ENCODE assay signal across 8 cellular contexts in genomic region chr4:56655209-56655626, GRCh38. TPM values are rescaled to one million over a fixed set of nuclear protein-coding genes. Genes with fewer than 3 reads are reported as not detected.
DNase-seq lines count a peak whose midpoint lies in the region; TF ChIP-seq lines count a peak whose summit lies in the region.

No MANE protein-coding gene starts in this region.

- H4K91ac ChIP-seq in neuronal stem cell (ENCODE audit: low read depth, low read length, poor library complexity): no peak overlapping the region

- no CpG with 5 or more reads among the region's 28 CpGs for WGBS in neuronal stem cell (ENCODE audit: extremely low coverage in 2 of 2, insufficient read length in 2 of 2, insufficient replicate concordance in 1 of 2), 2 donors

- H3K27ac Mint-ChIP-seq in activated naive CD4-positive, alpha-beta T cell treated with anti-CD3 and anti-CD28 coated beads, Interleukin-2, amount 10 ng/mL, durations not matched to agents 7 days and 5 days: peak overlapping the region; percentile 78
- peak overlapping the region; percentile 85 for H3K27ac Mint-ChIP-seq in activated T-helper 1 cell treated with anti-CD3 and anti-CD28 coated beads, Interleukin-12 subunit alpha, Interleukin-12 subunit beta, Interleukin-2, Interleukin-4 antibody, amounts not matched to agents 30 ng/mL and 10 ng/mL and 1 ng/mL, durations not matched to agents 14 hours and 24 hours and 36 hours
- H3K27ac Mint-ChIP-seq in glutamatergic neuron (ENCODE audit: unreplicated experiment): peak overlapping the region; percentile 28

- H3K23ac ChIP-seq in neuronal stem cell (ENCODE audit: low read depth, low read length, poor library complexity): peak overlapping the region; percentile 39

- no peak overlapping the region for H3K14ac ChIP-seq in neuronal stem cell (ENCODE audit: low read length)

- H2AK5ac ChIP-seq in neuronal stem cell (ENCODE audit: low read depth, low read length): no peak overlapping the region

- DNase-seq in activated naive CD4-positive, alpha-beta T cell treated with anti-CD3 and anti-CD28 coated beads, Interleukin-2, amount 10 ng/mL, durations not matched to agents 7 days and 5 days: peak; percentile 38
- no peak for DNase-seq in activated naive CD4-positive, alpha-beta T cell treated with anti-CD3 and anti-CD28 coated beads, Interleukin-2, amount 50 U/mL, for 16 hours
- DNase-seq in activated T-helper 1 cell treated with anti-CD3 and anti-CD28 coated beads, Interleukin-12 subunit alpha, Interleukin-12 subunit beta, Interleukin-2, Interleukin-4 antibody, amounts not matched to agents 30 ng/mL and 10 ng/mL and 1 ng/mL, durations not matched to agents 14 hours and 24 hours and 36 hours (ENCODE audit: low spot score): no peak
- DNase-seq in glutamatergic neuron: peak; percentile 60
- no peak for DNase-seq in neuronal stem cell (ENCODE audit: low spot score)
- no peak for DNase-seq in SW480 (ENCODE audit: low spot score)
- DNase-seq in pons (ENCODE audit: low spot score): no peak
- DNase-seq in DMS153 (lab: John Stamatoyannopoulos, UW): no peak

- no peak overlapping the region for H4K8ac ChIP-seq in neuronal stem cell (ENCODE audit: low read depth, low read length)

- H3K36me3 Mint-ChIP-seq in activated naive CD4-positive, alpha-beta T cell treated with anti-CD3 and anti-CD28 coated beads, Interleukin-2, amount 10 ng/mL, durations not matched to agents 7 days and 5 days: peaks cover 17% of the 10 kb centered on the region
- H3K36me3 Mint-ChIP-seq in activated T-helper 1 cell treated with anti-CD3 and anti-CD28 coated beads, Interleukin-12 subunit alpha, Interleukin-12 subunit beta, Interleukin-2, Interleukin-4 antibody, amounts not matched to agents 30 ng/mL and 10 ng/mL and 1 ng/mL, durations not matched to agents 14 hours and 24 hours and 36 hours (ENCODE audit: low read depth): peaks cover 23% of the 10 kb centered on the region
- peaks cover 6% of the 10 kb centered on the region for H3K36me3 Mint-ChIP-seq in glutamatergic neuron (ENCODE audit: unreplicated experiment)

- no peak overlapping the region for H2BK15ac ChIP-seq in neuronal stem cell (ENCODE audit: low read length)

- H3K79me1 ChIP-seq in neuronal stem cell (ENCODE audit: low read depth, low read length): no peaks in the 10 kb centered on the region

- H3K4me1 Mint-ChIP-seq in activated naive CD4-positive, alpha-beta T cell treated with anti-CD3 and anti-CD28 coated beads, Interleukin-2, amount 10 ng/mL, durations not matched to agents 7 days and 5 days: peaks cover 66% of the 10 kb centered on the region
- peaks cover 68% of the 10 kb centered on the region for H3K4me1 Mint-ChIP-seq in activated T-helper 1 cell treated with anti-CD3 and anti-CD28 coated beads, Interleukin-12 subunit alpha, Interleukin-12 subunit beta, Interleukin-2, Interleukin-4 antibody, amounts not matched to agents 30 ng/mL and 10 ng/mL and 1 ng/mL, durations not matched to agents 14 hours and 24 hours and 36 hours (ENCODE audit: low read depth)
- H3K4me1 Mint-ChIP-seq in glutamatergic neuron (ENCODE audit: low read depth, unreplicated experiment): peaks cover 7% of the 10 kb centered on the region

- H3K4me3 ChIP-seq in neuronal stem cell (ENCODE audit: low read length in 2 of 2): peak overlapping the region in 1 of 2 donors; percentile 86

- intact Hi-C loops in activated T-helper 1 cell treated with anti-CD3 and anti-CD28 coated beads, Interleukin-12 subunit alpha, Interleukin-12 subunit beta, Interleukin-2, Interleukin-4 antibody, amounts not matched to agents 30 ng/mL and 10 ng/mL and 1 ng/mL, durations not matched to agents 14 hours and 24 hours and 36 hours (cut with micrococcal nuclease): loop anchor here (2.0 to 5.0 kb wide), 2 partner anchors 110 to 322 kb away; partner anchors contain the start of genes NOA1 and POLR2B

- H3K27me3 ChIP-seq in neuronal stem cell (ENCODE audit: control insufficient read depth in 3 of 3, insufficient read depth in 3 of 3, low read depth in 1 of 3, low read length in 3 of 3): peaks cover 8 to 80% (median 43%) of the 10 kb centered on the region in 3 experiments

- H3K27me3 Mint-ChIP-seq in activated naive CD4-positive, alpha-beta T cell treated with anti-CD3 and anti-CD28 coated beads, Interleukin-2, amount 10 ng/mL, durations not matched to agents 7 days and 5 days: peaks cover 45% of the 10 kb centered on the region
- H3K27me3 Mint-ChIP-seq in activated T-helper 1 cell treated with anti-CD3 and anti-CD28 coated beads, Interleukin-12 subunit alpha, Interleukin-12 subunit beta, Interleukin-2, Interleukin-4 antibody, amounts not matched to agents 30 ng/mL and 10 ng/mL and 1 ng/mL, durations not matched to agents 14 hours and 24 hours and 36 hours (ENCODE audit: insufficient read depth): peaks cover 23% of the 10 kb centered on the region
- H3K27me3 Mint-ChIP-seq in glutamatergic neuron (ENCODE audit: unreplicated experiment): peaks cover 9% of the 10 kb centered on the region

- H2BK12ac ChIP-seq in neuronal stem cell (ENCODE audit: low read length): no peak overlapping the region

- H3K9me3 Mint-ChIP-seq in activated naive CD4-positive, alpha-beta T cell treated with anti-CD3 and anti-CD28 coated beads, Interleukin-2, amount 10 ng/mL, durations not matched to agents 7 days and 5 days: no peaks in the 10 kb centered on the region
- H3K9me3 Mint-ChIP-seq in activated T-helper 1 cell treated with anti-CD3 and anti-CD28 coated beads, Interleukin-12 subunit alpha, Interleukin-12 subunit beta, Interleukin-2, Interleukin-4 antibody, amounts not matched to agents 30 ng/mL and 10 ng/mL and 1 ng/mL, durations not matched to agents 14 hours and 24 hours and 36 hours: no peaks in the 10 kb centered on the region
- H3K9me3 Mint-ChIP-seq in glutamatergic neuron (ENCODE audit: unreplicated experiment): peaks cover 2% of the 10 kb centered on the region

- no peak overlapping the region for H3K27ac ChIP-seq in neuronal stem cell (replicated peaks; ENCODE audit: low read length)

- peak overlapping the region; percentile 97 for H3K4me2 ChIP-seq in neuronal stem cell (ENCODE audit: insufficient read depth, low read length, poor library complexity, severe bottlenecking)

- TF ChIP-seq CTCF in glutamatergic neuron (IDR thresholded peaks at IDR 0.05; ENCODE audit: partially characterized antibody, unreplicated experiment): no peak

- CTCF ChIA-PET in activated naive CD4-positive, alpha-beta T cell treated with anti-CD3 and anti-CD28 coated beads, Interleukin-2, amount 10 ng/mL, durations not matched to agents 7 days and 5 days (lab: Charles Lee): interaction anchor here (1.2 kb wide), 1 partner anchor 145 kb away, joined by 6 read pairs; no protein-coding TSS in a partner anchor

- H3K4me3 Mint-ChIP-seq in activated naive CD4-positive, alpha-beta T cell treated with anti-CD3 and anti-CD28 coated beads, Interleukin-2, amount 10 ng/mL, durations not matched to agents 7 days and 5 days: peak overlapping the region; percentile 86
- H3K4me3 Mint-ChIP-seq in activated T-helper 1 cell treated with anti-CD3 and anti-CD28 coated beads, Interleukin-12 subunit alpha, Interleukin-12 subunit beta, Interleukin-2, Interleukin-4 antibody, amounts not matched to agents 30 ng/mL and 10 ng/mL and 1 ng/mL, durations not matched to agents 14 hours and 24 hours and 36 hours: peak overlapping the region; percentile 87
- H3K4me3 Mint-ChIP-seq in glutamatergic neuron (ENCODE audit: unreplicated experiment): peak overlapping the region; percentile 98

- H3K4ac ChIP-seq in neuronal stem cell (ENCODE audit: low read length): no peak overlapping the region

- H3K36me3 ChIP-seq in neuronal stem cell (replicated peaks in 1 of 2; ENCODE audit: control insufficient read depth in 2 of 2, insufficient read depth in 2 of 2, low read length in 2 of 2): no peaks in the 10 kb centered on the region

- peaks cover 0 to 2% of the 10 kb centered on the region in 2 donors for H3K9me3 ChIP-seq in neuronal stem cell (replicated peaks in 1 of 2; ENCODE audit: control insufficient read depth in 2 of 2, insufficient read depth in 1 of 2, low read depth in 1 of 2, low read length in 2 of 2)

- H3K4me1 ChIP-seq in neuronal stem cell (ENCODE audit: control insufficient read depth in 2 of 2, insufficient read depth in 1 of 2, low read depth in 1 of 2, low read length in 2 of 2): peaks cover 5 to 7% of the 10 kb centered on the region in 2 donors

- peak overlapping the region; percentile 83 for H3K9ac ChIP-seq in neuronal stem cell (ENCODE audit: low read depth, low read length, poor library complexity)

- H2AFZ ChIP-seq in neuronal stem cell (ENCODE audit: low read length): peak overlapping the region; percentile 88

- H2BK5ac ChIP-seq in neuronal stem cell (ENCODE audit: low read length): no peak overlapping the region

- no peak overlapping the region for H2BK120ac ChIP-seq in neuronal stem cell (ENCODE audit: low read depth, low read length)

- peak overlapping the region; percentile 91 for H3K18ac ChIP-seq in neuronal stem cell (ENCODE audit: low read length)

RNA-seq across cellular contexts. Expression of gene HOPX, which starts 25.9 kb away (rescaled TPM):
- 121 and 128 TPM in 2 replicates for total RNA-seq in activated T-helper 1 cell treated with anti-CD3 and anti-CD28 coated beads, Interleukin-12 subunit alpha, Interleukin-12 subunit beta, Interleukin-2, Interleukin-4 antibody, amounts not matched to agents 30 ng/mL and 10 ng/mL and 1 ng/mL, durations not matched to agents 14 hours and 24 hours and 36 hours
- total RNA-seq in glutamatergic neuron (ENCODE audit: unreplicated experiment): 0.54 TPM
- 1.4 TPM for polyA plus RNA-seq in neuronal stem cell (2013, experiment 1 of 2)
- polyA plus RNA-seq in neuronal stem cell (2013, experiment 2 of 2): 1.2 TPM

Comparison
In these comparisons a context has a peak if more than half of its experiments do, and no peak if none do; other contexts are left out.
1. DNase-seq: peak in activated naive CD4-positive, alpha-beta T cell treated with anti-CD3 and anti-CD28 coated beads, Interleukin-2, amount 10 ng/mL, durations not matched to agents 7 days and 5 days (single experiment) and glutamatergic neuron (single experiment); none in activated naive CD4-positive, alpha-beta T cell treated with anti-CD3 and anti-CD28 coated beads, Interleukin-2, amount 50 U/mL, for 16 hours (single experiment), activated T-helper 1 cell treated with anti-CD3 and anti-CD28 coated beads, Interleukin-12 subunit alpha, Interleukin-12 subunit beta, Interleukin-2, Interleukin-4 antibody, amounts not matched to agents 30 ng/mL and 10 ng/mL and 1 ng/mL, durations not matched to agents 14 hours and 24 hours and 36 hours (single experiment), neuronal stem cell (single experiment), SW480 (single experiment), pons (single experiment) and DMS153 (single experiment).
2. H3K27ac Mint-ChIP-seq: peak in every context shown above with its lines; median percentile 85 in activated T-helper 1 cell treated with anti-CD3 and anti-CD28 coated beads, Interleukin-12 subunit alpha, Interleukin-12 subunit beta, Interleukin-2, Interleukin-4 antibody, amounts not matched to agents 30 ng/mL and 10 ng/mL and 1 ng/mL, durations not matched to agents 14 hours and 24 hours and 36 hours; 78 in activated naive CD4-positive, alpha-beta T cell treated with anti-CD3 and anti-CD28 coated beads, Interleukin-2, amount 10 ng/mL, durations not matched to agents 7 days and 5 days; 28 in glutamatergic neuron.
3. RNA of gene HOPX, which starts 25.9 kb away (total RNA-seq): 121 to 128 TPM in activated T-helper 1 cell treated with anti-CD3 and anti-CD28 coated beads, Interleukin-12 subunit alpha, Interleukin-12 subunit beta, Interleukin-2, Interleukin-4 antibody, amounts not matched to agents 30 ng/mL and 10 ng/mL and 1 ng/mL, durations not matched to agents 14 hours and 24 hours and 36 hours; 0.54 TPM in glutamatergic neuron (single experiment); every median in the first group is over 10 times any median in the second.
4. Peak in every context shown above with its lines, with median percentiles within 50 percentile points of each other: H3K4me3 Mint-ChIP-seq.